ENCODE assay signal across 13 cellular contexts in genomic region chr19:15266683-15267082, GRCh38. TPM values are rescaled to one million over a fixed set of nuclear protein-coding genes. Genes with fewer than 3 reads are reported as not detected.
DNase-seq lines count a peak whose midpoint lies in the region; ATAC-seq and TF ChIP-seq lines count a peak whose summit lies in the region.
"Had no signal": no experiment of that assay in that cellular context is flagged by ENCODE, and none has a peak within 500 bp of the region (broad histone marks: within the 10 kb centered on the region; RNA-seq: fewer than 3 reads in every experiment).

No MANE protein-coding gene starts in this region.

- H3K36me3 Mint-ChIP-seq in CD4-positive, alpha-beta T cell (ENCODE audit: low read depth): peaks cover 97% of the 10 kb centered on the region
- peaks cover 14% of the 10 kb centered on the region for H3K36me3 Mint-ChIP-seq in T-helper 17 cell (ENCODE audit: low read depth)

- 93 to 97% methylated on average over 1 of the region's 1 CpG for WGBS in sigmoid colon, 2 donors

- H3K27me3 Mint-ChIP-seq in CD4-positive, alpha-beta T cell: no peaks in the 10 kb centered on the region
- no peaks in the 10 kb centered on the region for H3K27me3 Mint-ChIP-seq in T-helper 17 cell
- H3K27me3 Mint-ChIP-seq: activated CD4-positive, alpha-beta T cell treated with anti-CD3 and anti-CD28 coated beads, Interleukin-2, amount 10 ng/mL, durations not matched to agents 7 days and 5 days had no signal

- no peak for TF ChIP-seq EP300 in sigmoid colon (IDR thresholded peaks at IDR 0.05)

- no peak for TF ChIP-seq POLR2A in sigmoid colon (IDR thresholded peaks at IDR 0.05)

- H3K9me3 ChIP-seq in CD4-positive, alpha-beta T cell (ENCODE audit: control insufficient read depth, low read length): no peaks in the 10 kb centered on the region
- H3K9me3 ChIP-seq in T-helper 17 cell (ENCODE audit: control insufficient read depth, low read length, poor library complexity, severe bottlenecking) (no peaks in the 10 kb centered on the region), cardiac muscle cell (ENCODE audit: low read depth) (no peaks in the 10 kb centered on the region), sigmoid colon (no peaks in the 10 kb centered on the region)

- no peak overlapping the region for H3K4me3 ChIP-seq in cardiac muscle cell
- H3K4me3 ChIP-seq in sigmoid colon: no peak overlapping the region

- CTCF ChIA-PET in CD4-positive, alpha-beta T cell (lab: Charles Lee): interaction anchor here (1.0 kb wide), 1 partner anchor 290 kb away, joined by 4 read pairs; no protein-coding TSS in a partner anchor

- intact Hi-C loops in CD4-positive, alpha-beta T cell (cut with DNase I, micrococcal nuclease): loop anchor here in 1 of 2 experiments (10.0 kb wide), 1 partner anchor 172 kb away; no protein-coding TSS in a partner anchor
- intact Hi-C loops in sigmoid colon (cut with DNase I): loop anchor here (2.0 to 5.0 kb wide), 2 partner anchors 16 to 166 kb away; no protein-coding TSS in a partner anchor

- H3K27ac ChIP-seq in CD4-positive, alpha-beta T cell (ENCODE audit: low read depth, low read length): no peak overlapping the region
- H3K27ac ChIP-seq in cardiac muscle cell (peak overlapping the region; percentile 37), sigmoid colon (peak overlapping the region; percentile 66 to 89 (median 76))

- no peaks in the 10 kb centered on the region for H3K9me3 Mint-ChIP-seq in CD4-positive, alpha-beta T cell
- H3K9me3 Mint-ChIP-seq: activated CD4-positive, alpha-beta T cell treated with anti-CD3 and anti-CD28 coated beads, Interleukin-2, amount 10 ng/mL, durations not matched to agents 7 days and 5 days had no signal

- ATAC-seq in CD4-positive, alpha-beta T cell (ENCODE audit: poor library complexity): no peak
- no peak for ATAC-seq in T-helper 17 cell

- H3K36me3 ChIP-seq in cardiac muscle cell (peaks cover 39% of the 10 kb centered on the region), sigmoid colon (peaks cover 22 to 73% (median 32%) of the 10 kb centered on the region in 4 donors)

- TF ChIP-seq CTCF in CD4-positive, alpha-beta T cell (IDR thresholded peaks at IDR 0.05): no peak
- TF ChIP-seq CTCF in cardiac muscle cell (IDR thresholded peaks at IDR 0.05; ENCODE audit: low read depth, low read length): no peak
- no peak for TF ChIP-seq CTCF in sigmoid colon (IDR thresholded peaks at IDR 0.05)

- no peak overlapping the region for H3K4me3 Mint-ChIP-seq in CD4-positive, alpha-beta T cell
- H3K4me3 Mint-ChIP-seq in T-helper 17 cell: no peak overlapping the region
- H3K4me3 Mint-ChIP-seq: activated CD4-positive, alpha-beta T cell treated with anti-CD3 and anti-CD28 coated beads, Interleukin-2, amount 10 ng/mL, durations not matched to agents 7 days and 5 days had no signal

- peak overlapping the region; percentile 30 for H3K27ac Mint-ChIP-seq in CD4-positive, alpha-beta T cell
- peak overlapping the region; percentile 73 for H3K27ac Mint-ChIP-seq in T-helper 17 cell
- H3K27ac Mint-ChIP-seq: activated CD4-positive, alpha-beta T cell treated with anti-CD3 and anti-CD28 coated beads, Interleukin-2, amount 10 ng/mL, durations not matched to agents 7 days and 5 days had no signal

- POLR2A ChIA-PET in CD4-positive, alpha-beta T cell (lab: Charles Lee): no interaction called here

- H3K4me1 Mint-ChIP-seq in CD4-positive, alpha-beta T cell (ENCODE audit: low read depth): peaks cover 33% of the 10 kb centered on the region
- H3K4me1 Mint-ChIP-seq in T-helper 17 cell: peaks cover 34% of the 10 kb centered on the region

- DNase-seq in CD4-positive, alpha-beta T cell: no peak
- DNase-seq in T-helper 17 cell (no peak), cardiac muscle cell (ENCODE audit: low read depth in 1 of 2, low spot score in 1 of 2) (no peak), sigmoid colon (no peak), COLO829 (ENCODE audit: low spot score) (no peak), NCI-H1417 treated with DMSO at 0.1 percent for 48 hours (lab: John Stamatoyannopoulos, UW) (no peak), NCI-H82 (lab: John Stamatoyannopoulos, UW) (no peak), dermis blood vessel endothelial cell (no peak)
- DNase-seq: activated CD4-positive, alpha-beta T cell treated with anti-CD3 and anti-CD28 coated beads, Interleukin-2, amount 10 ng/mL, durations not matched to agents 7 days and 5 days; activated T-cell treated with anti-CD3 and anti-CD28 coated beads, Interleukin-2, amount 50 U/mL, for 48 hours; cortex of kidney; NCI-H1048; NCI-H2171 had no signal

- no peaks in the 10 kb centered on the region for H3K27me3 ChIP-seq in CD4-positive, alpha-beta T cell (ENCODE audit: control insufficient read depth, insufficient read depth, low read length)
- H3K27me3 ChIP-seq in cardiac muscle cell (no peaks in the 10 kb centered on the region), sigmoid colon (no peaks in the 10 kb centered on the region)

- H3K4me1 ChIP-seq in cardiac muscle cell (ENCODE audit: low read depth) (peaks cover 8% of the 10 kb centered on the region), sigmoid colon (peaks cover 0 to 78% (median 70%) of the 10 kb centered on the region in 4 donors)

RNA-seq across cellular contexts. Expression of gene EPHX3, which starts 34.4 kb away (rescaled TPM):
- total RNA-seq in CD4-positive, alpha-beta T cell: not detected
- not detected for total RNA-seq in T-helper 17 cell
- total RNA-seq in cardiac muscle cell: 0.70 and 1.9 TPM in 2 replicates
- polyA plus RNA-seq in cardiac muscle cell: 4.0 and 4.6 TPM in 2 replicates
- total RNA-seq in sigmoid colon: not detected
- under 1 TPM in 2 of 3 donors, not detected in 1; 0.46 to 0.73 TPM for polyA plus RNA-seq in sigmoid colon
- under 0.01 and 0.09 TPM in 2 replicates for total RNA-seq in dermis blood vessel endothelial cell
